Comparison of ENCODE assay signal across 1 cellular context in the genomic region with DNA sequence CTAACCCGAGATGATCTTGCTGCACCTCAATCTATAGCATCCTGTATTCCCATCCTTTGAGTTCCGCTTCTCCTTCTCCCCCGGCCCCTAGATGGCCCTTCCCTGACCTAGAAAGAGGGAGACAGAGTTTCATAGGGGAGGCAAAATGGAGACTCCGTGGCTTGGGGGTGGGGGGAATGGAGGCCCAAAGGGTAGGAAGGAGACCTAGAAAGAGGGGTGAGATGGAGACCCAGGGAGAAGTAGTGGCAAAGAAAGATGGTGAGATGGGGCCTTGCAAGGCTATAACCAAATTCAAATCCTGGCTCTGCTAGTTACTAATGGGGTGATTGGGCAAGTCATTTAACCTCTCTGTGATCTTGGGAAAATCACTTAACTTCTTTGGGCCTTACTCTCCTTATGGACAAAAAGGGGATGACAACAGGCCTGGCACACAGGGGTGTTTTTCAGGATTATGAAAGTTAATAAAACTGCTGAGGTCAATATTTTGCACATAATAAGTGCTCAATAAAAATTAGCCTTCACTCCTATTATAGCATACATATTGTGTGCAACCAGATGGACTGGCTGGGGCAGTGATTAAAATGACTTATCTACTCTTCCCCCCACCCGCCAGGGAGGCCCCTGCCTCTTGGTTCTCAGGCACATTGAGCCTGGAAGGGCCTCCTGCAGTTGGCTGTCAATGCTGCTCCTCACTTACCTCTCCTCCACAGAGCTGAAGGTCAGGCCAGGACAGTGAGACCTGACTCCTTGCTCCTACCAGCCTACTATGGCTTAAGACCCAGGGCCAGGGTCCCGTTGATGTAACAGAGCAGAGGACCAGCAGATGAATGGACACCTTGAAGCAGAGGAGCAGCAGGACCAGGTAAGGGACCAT.
A peak's percentile ranks its signal among the peaks of the same experiment; 100 is the strongest.
TF ChIP-seq lines count a peak whose summit lies in the region.

No MANE protein-coding gene starts in this region.

TF ChIP-seq in K562, 482 proteins besides CTCF, POLR2A, EP300 and RAD21 (continued from another document and continues in another):
- TF ChIP-seq, protein P1, sequence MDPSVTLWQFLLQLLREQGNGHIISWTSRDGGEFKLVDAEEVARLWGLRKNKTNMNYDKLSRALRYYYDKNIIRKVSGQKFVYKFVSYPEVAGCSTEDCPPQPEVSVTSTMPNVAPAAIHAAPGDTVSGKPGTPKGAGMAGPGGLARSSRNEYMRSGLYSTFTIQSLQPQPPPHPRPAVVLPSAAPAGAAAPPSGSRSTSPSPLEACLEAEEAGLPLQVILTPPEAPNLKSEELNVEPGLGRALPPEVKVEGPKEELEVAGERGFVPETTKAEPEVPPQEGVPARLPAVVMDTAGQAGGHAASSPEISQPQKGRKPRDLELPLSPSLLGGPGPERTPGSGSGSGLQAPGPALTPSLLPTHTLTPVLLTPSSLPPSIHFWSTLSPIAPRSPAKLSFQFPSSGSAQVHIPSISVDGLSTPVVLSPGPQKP (CRISPR knock-in tag; IDR thresholded peaks at IDR 0.05), result no peak
- TF ChIP-seq FOXP1 (CRISPR knock-in tag; IDR thresholded peaks at IDR 0.05), result no peak
- TF ChIP-seq ZNF324 (CRISPR knock-in tag; IDR thresholded peaks at IDR 0.05), result 0 out of 2 replicates have a peak, but pooled peaks have one; percentile 38
- TF ChIP-seq OTX1 (CRISPR knock-in tag; IDR thresholded peaks at IDR 0.05), result peak; percentile 72; the same call in 1 of the 2 replicates
- no peak for TF ChIP-seq PHTF2 (CRISPR knock-in tag; IDR thresholded peaks at IDR 0.05)
- TF ChIP-seq ZNF444 (CRISPR knock-in tag; IDR thresholded peaks at IDR 0.05), result no peak
- TF ChIP-seq MAX (CRISPR knock-in tag; IDR thresholded peaks at IDR 0.05), result no peak
- 0 out of 2 replicates have a peak, but pooled peaks have one; percentile 20 for TF ChIP-seq ZNF76 (CRISPR knock-in tag; IDR thresholded peaks at IDR 0.05; ENCODE audit: borderline replicate concordance)
- TF ChIP-seq KAT2B (IDR thresholded peaks at IDR 0.05; ENCODE audit: low read depth, low read length), result no peak
- TF ChIP-seq, protein P2, sequence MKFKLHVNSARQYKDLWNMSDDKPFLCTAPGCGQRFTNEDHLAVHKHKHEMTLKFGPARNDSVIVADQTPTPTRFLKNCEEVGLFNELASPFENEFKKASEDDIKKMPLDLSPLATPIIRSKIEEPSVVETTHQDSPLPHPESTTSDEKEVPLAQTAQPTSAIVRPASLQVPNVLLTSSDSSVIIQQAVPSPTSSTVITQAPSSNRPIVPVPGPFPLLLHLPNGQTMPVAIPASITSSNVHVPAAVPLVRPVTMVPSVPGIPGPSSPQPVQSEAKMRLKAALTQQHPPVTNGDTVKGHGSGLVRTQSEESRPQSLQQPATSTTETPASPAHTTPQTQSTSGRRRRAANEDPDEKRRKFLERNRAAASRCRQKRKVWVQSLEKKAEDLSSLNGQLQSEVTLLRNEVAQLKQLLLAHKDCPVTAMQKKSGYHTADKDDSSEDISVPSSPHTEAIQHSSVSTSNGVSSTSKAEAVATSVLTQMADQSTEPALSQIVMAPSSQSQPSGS (CRISPR knock-in tag; IDR thresholded peaks at IDR 0.05), result no peak
- TF ChIP-seq TCF7L2 (IDR thresholded peaks at IDR 0.05; ENCODE audit: low read depth, low read length), result no peak
- peak; percentile 48; the same call in 1 of the 2 replicates for TF ChIP-seq CEBPB (tag; IDR thresholded peaks at IDR 0.05)
- TF ChIP-seq TRIM24 (IDR thresholded peaks at IDR 0.05), result peak in 1 of 2 experiments; percentile 42; a peak in 1 of 4 replicates
- no peak for TF ChIP-seq ZBED1 (IDR thresholded peaks at IDR 0.05)
- TF ChIP-seq CC2D1A (IDR thresholded peaks at IDR 0.05), result peak; percentile 82; the same call in 1 of the 2 replicates
- no peak for TF ChIP-seq XRCC3 (IDR thresholded peaks at IDR 0.05)
- TF ChIP-seq ZNF175 (CRISPR knock-in tag; IDR thresholded peaks at IDR 0.05; ENCODE audit: low read depth), result no peak; the same call in 1 of the 2 replicates
- 0 out of 2 replicates have a peak, but pooled peaks have one; percentile 35 for TF ChIP-seq HBP1 (CRISPR knock-in tag; IDR thresholded peaks at IDR 0.05)
- TF ChIP-seq CGGBP1 (CRISPR knock-in tag; IDR thresholded peaks at IDR 0.05), result peak; percentile 0; the same call in 1 of the 2 replicates
- TF ChIP-seq, protein P3, sequence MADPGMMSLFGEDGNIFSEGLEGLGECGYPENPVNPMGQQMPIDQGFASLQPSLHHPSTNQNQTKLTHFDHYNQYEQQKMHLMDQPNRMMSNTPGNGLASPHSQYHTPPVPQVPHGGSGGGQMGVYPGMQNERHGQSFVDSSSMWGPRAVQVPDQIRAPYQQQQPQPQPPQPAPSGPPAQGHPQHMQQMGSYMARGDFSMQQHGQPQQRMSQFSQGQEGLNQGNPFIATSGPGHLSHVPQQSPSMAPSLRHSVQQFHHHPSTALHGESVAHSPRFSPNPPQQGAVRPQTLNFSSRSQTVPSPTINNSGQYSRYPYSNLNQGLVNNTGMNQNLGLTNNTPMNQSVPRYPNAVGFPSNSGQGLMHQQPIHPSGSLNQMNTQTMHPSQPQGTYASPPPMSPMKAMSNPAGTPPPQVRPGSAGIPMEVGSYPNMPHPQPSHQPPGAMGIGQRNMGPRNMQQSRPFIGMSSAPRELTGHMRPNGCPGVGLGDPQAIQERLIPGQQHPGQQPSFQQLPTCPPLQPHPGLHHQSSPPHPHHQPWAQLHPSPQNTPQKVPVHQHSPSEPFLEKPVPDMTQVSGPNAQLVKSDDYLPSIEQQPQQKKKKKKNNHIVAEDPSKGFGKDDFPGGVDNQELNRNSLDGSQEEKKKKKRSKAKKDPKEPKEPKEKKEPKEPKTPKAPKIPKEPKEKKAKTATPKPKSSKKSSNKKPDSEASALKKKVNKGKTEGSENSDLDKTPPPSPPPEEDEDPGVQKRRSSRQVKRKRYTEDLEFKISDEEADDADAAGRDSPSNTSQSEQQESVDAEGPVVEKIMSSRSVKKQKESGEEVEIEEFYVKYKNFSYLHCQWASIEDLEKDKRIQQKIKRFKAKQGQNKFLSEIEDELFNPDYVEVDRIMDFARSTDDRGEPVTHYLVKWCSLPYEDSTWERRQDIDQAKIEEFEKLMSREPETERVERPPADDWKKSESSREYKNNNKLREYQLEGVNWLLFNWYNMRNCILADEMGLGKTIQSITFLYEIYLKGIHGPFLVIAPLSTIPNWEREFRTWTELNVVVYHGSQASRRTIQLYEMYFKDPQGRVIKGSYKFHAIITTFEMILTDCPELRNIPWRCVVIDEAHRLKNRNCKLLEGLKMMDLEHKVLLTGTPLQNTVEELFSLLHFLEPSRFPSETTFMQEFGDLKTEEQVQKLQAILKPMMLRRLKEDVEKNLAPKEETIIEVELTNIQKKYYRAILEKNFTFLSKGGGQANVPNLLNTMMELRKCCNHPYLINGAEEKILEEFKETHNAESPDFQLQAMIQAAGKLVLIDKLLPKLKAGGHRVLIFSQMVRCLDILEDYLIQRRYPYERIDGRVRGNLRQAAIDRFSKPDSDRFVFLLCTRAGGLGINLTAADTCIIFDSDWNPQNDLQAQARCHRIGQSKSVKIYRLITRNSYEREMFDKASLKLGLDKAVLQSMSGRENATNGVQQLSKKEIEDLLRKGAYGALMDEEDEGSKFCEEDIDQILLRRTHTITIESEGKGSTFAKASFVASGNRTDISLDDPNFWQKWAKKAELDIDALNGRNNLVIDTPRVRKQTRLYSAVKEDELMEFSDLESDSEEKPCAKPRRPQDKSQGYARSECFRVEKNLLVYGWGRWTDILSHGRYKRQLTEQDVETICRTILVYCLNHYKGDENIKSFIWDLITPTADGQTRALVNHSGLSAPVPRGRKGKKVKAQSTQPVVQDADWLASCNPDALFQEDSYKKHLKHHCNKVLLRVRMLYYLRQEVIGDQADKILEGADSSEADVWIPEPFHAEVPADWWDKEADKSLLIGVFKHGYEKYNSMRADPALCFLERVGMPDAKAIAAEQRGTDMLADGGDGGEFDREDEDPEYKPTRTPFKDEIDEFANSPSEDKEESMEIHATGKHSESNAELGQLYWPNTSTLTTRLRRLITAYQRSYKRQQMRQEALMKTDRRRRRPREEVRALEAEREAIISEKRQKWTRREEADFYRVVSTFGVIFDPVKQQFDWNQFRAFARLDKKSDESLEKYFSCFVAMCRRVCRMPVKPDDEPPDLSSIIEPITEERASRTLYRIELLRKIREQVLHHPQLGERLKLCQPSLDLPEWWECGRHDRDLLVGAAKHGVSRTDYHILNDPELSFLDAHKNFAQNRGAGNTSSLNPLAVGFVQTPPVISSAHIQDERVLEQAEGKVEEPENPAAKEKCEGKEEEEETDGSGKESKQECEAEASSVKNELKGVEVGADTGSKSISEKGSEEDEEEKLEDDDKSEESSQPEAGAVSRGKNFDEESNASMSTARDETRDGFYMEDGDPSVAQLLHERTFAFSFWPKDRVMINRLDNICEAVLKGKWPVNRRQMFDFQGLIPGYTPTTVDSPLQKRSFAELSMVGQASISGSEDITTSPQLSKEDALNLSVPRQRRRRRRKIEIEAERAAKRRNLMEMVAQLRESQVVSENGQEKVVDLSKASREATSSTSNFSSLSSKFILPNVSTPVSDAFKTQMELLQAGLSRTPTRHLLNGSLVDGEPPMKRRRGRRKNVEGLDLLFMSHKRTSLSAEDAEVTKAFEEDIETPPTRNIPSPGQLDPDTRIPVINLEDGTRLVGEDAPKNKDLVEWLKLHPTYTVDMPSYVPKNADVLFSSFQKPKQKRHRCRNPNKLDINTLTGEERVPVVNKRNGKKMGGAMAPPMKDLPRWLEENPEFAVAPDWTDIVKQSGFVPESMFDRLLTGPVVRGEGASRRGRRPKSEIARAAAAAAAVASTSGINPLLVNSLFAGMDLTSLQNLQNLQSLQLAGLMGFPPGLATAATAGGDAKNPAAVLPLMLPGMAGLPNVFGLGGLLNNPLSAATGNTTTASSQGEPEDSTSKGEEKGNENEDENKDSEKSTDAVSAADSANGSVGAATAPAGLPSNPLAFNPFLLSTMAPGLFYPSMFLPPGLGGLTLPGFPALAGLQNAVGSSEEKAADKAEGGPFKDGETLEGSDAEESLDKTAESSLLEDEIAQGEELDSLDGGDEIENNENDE (IDR thresholded peaks at IDR 0.05; ENCODE audit: low read depth, low read length), result no peak
- TF ChIP-seq SAFB2 (IDR thresholded peaks at IDR 0.05; ENCODE audit: borderline replicate concordance, low read depth, low read length, severe bottlenecking), result no peak
- TF ChIP-seq RREB1 (CRISPR knock-in tag; IDR thresholded peaks at IDR 0.05), result 0 out of 2 replicates have a peak, but pooled peaks have one; percentile 35
- no peak for TF ChIP-seq SRSF7 (optimal IDR thresholded peaks at IDR 0.05; ENCODE audit: low read depth, low read length)
- no peak for TF ChIP-seq SFPQ (IDR thresholded peaks at IDR 0.05; ENCODE audit: low read depth, low read length)
- no peak for TF ChIP-seq CXXC5 (CRISPR knock-in tag; IDR thresholded peaks at IDR 0.05)
